Comparison of ENCODE assay signal across 8 cellular contexts in the genomic region with DNA sequence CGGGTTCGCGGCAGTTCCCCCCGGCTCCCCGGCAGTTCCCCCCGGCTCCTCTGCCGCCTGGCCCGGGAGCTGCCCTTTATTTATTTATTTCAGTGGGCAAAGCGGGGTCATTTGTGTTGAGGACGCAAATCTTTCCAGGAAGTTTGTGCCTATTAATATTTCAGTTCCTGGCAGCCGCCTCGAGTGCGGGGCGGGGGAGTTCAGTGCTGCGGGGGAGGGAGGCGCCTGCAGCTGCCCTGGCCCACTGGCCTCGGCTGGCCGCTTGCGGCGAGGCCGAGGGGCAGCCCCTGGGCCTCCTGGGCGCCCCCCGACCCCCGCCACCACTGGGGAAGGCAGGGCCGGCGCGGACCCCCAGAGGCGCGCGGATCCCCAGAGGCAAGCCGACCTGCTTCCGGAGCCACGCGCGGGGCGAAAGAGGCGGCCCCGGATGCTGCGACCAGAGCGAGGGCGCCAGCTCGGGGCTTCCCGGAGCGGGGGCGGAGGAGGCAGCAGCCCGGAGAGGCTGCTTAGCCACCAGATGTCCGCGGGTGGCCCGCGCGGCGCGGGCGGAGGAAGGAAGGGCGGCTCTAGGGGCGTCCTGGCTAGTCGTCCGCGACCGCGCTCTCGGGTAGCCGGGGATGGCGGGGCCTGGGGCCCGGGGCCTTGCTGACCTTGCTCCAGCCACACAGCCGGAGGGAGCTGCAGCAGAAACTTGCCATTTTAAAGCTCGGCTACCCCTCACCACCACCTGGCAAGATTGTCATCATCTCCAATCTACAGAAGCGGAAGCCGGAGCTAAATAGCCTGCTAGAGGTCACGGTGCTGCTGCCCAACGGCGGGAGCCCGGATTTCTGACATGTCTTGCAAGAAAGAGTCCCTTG. TPM values are rescaled to one million over a fixed set of nuclear protein-coding genes. Genes with fewer than 3 reads are reported as not detected.
DNase-seq lines count a peak whose midpoint lies in the region; ATAC-seq and TF ChIP-seq lines count a peak whose summit lies in the region.

No MANE protein-coding gene starts in this region.

- peak overlapping the region; percentile 50 for H3K4me3 ChIP-seq in mucosa of descending colon

- DNase-seq in AG08396 (ENCODE audit: low spot score): peak; percentile 87
- DNase-seq in NCI-H69 (lab: John Stamatoyannopoulos, UW): peak; percentile 90
- DNase-seq in activated CD8-positive, alpha-beta memory T cell treated with anti-CD3 and anti-CD28 coated beads for 48 hours (ENCODE audit: low read depth in 2 of 3, low spot score in 2 of 3): peak; percentile 28 to 66 (median 55)
- DNase-seq in epidermal melanocyte (ENCODE audit: insufficient read length, low spot score): peak; percentile 85
- peak; percentile 67 to 86 (median 81) for DNase-seq in mucosa of descending colon
- DNase-seq in stimulated activated CD8-positive, alpha-beta memory T cell treated with anti-CD3 and anti-CD28 coated beads, Interleukin-7, amount 100 ng/mL, for 24 hours (ENCODE audit: low read depth): peak; percentile 29

- intact Hi-C loops in mucosa of descending colon (cut with DNase I, micrococcal nuclease): no loop called here

- ATAC-seq in GM18517 (IDR thresholded peaks at IDR 0.05; ENCODE audit: unreplicated experiment): peak; percentile 63
- peak; percentile 78 for ATAC-seq in HG02973 (IDR thresholded peaks at IDR 0.05; ENCODE audit: unreplicated experiment)
- ATAC-seq in mucosa of descending colon: peak; percentile 73

- no peaks in the 10 kb centered on the region for H3K9me3 ChIP-seq in mucosa of descending colon

- H3K4me1 ChIP-seq in mucosa of descending colon (ENCODE audit: low read depth): peaks cover 20% of the 10 kb centered on the region

- H3K36me3 ChIP-seq in mucosa of descending colon (ENCODE audit: low read depth): no peaks in the 10 kb centered on the region

- no peak for TF ChIP-seq CTCF in mucosa of descending colon (IDR thresholded peaks at IDR 0.05)

RNA-seq across cellular contexts. Expression of gene H3-3A, which starts 48.0 kb away (rescaled TPM):
- 100 to 1,000 TPM; 466 to 839 (median 627) TPM for total RNA-seq in mucosa of descending colon

Comparison
In these comparisons a context has a peak if more than half of its experiments do, and no peak if none do; other contexts are left out.
1. Peak in every context shown above with its lines: DNase-seq, ATAC-seq and H3K4me3 ChIP-seq.
2. DNase-seq: peak in every context shown above with its lines; median percentile 90 in NCI-H69; 87 in AG08396; 85 in epidermal melanocyte; 81 in mucosa of descending colon; 55 in activated CD8-positive, alpha-beta memory T cell treated with anti-CD3 and anti-CD28 coated beads for 48 hours; 29 in stimulated activated CD8-positive, alpha-beta memory T cell treated with anti-CD3 and anti-CD28 coated beads, Interleukin-7, amount 100 ng/mL, for 24 hours.